ENCODE assay signal across 18 cellular contexts in the genomic region with DNA sequence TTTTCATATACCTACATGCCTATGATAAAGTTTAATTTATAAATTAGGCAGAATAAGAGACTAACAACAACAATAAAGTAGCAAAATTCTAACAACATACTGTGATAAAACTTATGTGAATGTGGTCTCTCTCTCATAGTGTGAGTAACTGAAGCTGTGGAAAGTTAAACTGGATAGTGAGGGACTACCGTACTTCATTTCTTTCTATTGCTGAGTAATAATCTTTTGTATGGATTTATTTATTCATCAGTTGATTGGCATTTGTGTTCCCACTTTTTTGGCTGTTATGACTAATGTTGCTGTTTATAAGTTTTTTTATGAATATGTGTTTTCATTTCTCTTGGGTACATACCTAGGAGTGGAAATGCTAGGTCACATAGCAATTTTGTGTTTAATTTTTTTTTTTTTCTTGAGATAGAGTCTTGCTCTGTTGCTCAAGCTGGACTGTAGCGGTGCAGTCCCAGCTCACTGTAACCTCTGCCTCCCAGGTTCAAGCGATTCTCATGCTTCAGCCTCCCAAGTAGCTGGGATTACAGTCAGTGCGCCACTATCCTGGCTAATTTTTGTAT.
"Had no signal": no experiment of that assay in that cellular context is flagged by ENCODE, and none has a peak within 500 bp of the region (broad histone marks: within the 10 kb centered on the region; RNA-seq: fewer than 3 reads in every experiment).

No MANE protein-coding gene starts in this region.

- H3K4me3 Mint-ChIP-seq: central memory CD8-positive, alpha-beta T cell; natural killer cell treated with Interleukin-12 subunit alpha and Interleukin-12 subunit beta and Interleukin-15 and Interleukin-18, amount 100 ng/mL, for 72 hours had no signal

- DNase-seq: activated CD4-positive, alpha-beta T cell treated with anti-CD3 and anti-CD28 coated beads, Interleukin-2, amount 50 U/mL, for 48 hours; activated CD4-positive, CD25-positive, alpha-beta regulatory T cell treated with anti-CD3 and anti-CD28 coated beads, Interleukin-2, amount 50 U/mL, for 72 hours; activated effector memory CD4-positive, alpha-beta T cell treated with anti-CD3 and anti-CD28 coated beads, Interleukin-2, amount 50 U/mL, for 16 hours; activated naive CD4-positive, alpha-beta T cell treated with anti-CD3 and anti-CD28 coated beads, Interleukin-2, amount 50 U/mL, for 16 hours; head of caudate nucleus; hypothalamus; left ventricle myocardium superior; midbrain; ovary; psoas muscle; stimulated activated CD4-positive, alpha-beta T cell treated with anti-CD3 and anti-CD28 coated beads, Interleukin-4, amount 100 ng/mL, for 4 hours; stomach; T-helper 1 cell; transverse colon; WERI-Rb-1 had no signal

- ATAC-seq: gastroesophageal sphincter, left ventricle myocardium superior, psoas muscle had no signal

- H3K27me3 Mint-ChIP-seq: central memory CD8-positive, alpha-beta T cell; natural killer cell treated with Interleukin-12 subunit alpha and Interleukin-12 subunit beta and Interleukin-15 and Interleukin-18, amount 100 ng/mL, for 72 hours had no signal

- H3K9me3 Mint-ChIP-seq: central memory CD8-positive, alpha-beta T cell; natural killer cell treated with Interleukin-12 subunit alpha and Interleukin-12 subunit beta and Interleukin-15 and Interleukin-18, amount 100 ng/mL, for 72 hours had no signal

- H3K27ac Mint-ChIP-seq: natural killer cell treated with Interleukin-12 subunit alpha and Interleukin-12 subunit beta and Interleukin-15 and Interleukin-18, amount 100 ng/mL, for 72 hours had no signal
